24 cellular contexts compared by ENCODE assay signal in the genomic region with DNA sequence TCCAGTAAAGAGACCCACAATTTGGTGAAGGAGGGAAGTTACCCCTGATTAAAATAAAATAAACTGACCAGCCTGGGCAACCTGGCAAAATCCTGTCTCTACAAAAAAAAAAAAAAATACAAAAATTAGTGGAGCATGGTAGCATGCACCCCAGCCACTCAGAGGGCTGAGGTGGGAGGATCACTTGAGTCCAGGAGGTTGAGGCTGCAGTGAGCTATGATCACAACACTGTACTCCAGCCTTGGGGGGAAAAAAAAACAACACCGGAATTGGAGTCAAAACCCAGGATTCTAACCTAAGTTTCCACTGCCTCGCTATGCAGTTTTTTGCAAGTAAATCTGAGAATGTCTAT.
"Had no signal": no experiment of that assay in that cellular context is flagged by ENCODE, and none has a peak within 500 bp of the region (broad histone marks: within the 10 kb centered on the region; RNA-seq: fewer than 3 reads in every experiment).

No MANE protein-coding gene starts in this region.

- H3K4me3 ChIP-seq: dorsolateral prefrontal cortex, mucosa of descending colon, ovary, psoas muscle, sigmoid colon, suprapubic skin, vagina had no signal

- H3K9me3 Mint-ChIP-seq: immature natural killer cell; mesothelial cell of epicardium; naive B cell; nephron; stimulated activated naive CD8-positive, alpha-beta T cell treated with anti-CD3 and anti-CD28 coated beads, Interleukin-15, amount 100 ng/mL, for 72 hours had no signal

- ATAC-seq: left lobe of liver; mucosa of descending colon; psoas muscle; right cardiac atrium; stimulated activated naive CD8-positive, alpha-beta T cell treated with anti-CD3 and anti-CD28 coated beads, Interleukin-15, amount 100 ng/mL, for 72 hours had no signal

- H3K36me3 ChIP-seq: ovary had no signal

- H3K27ac ChIP-seq: dorsolateral prefrontal cortex, ovary, psoas muscle, sigmoid colon, suprapubic skin, vagina had no signal

- H3K4me1 ChIP-seq: psoas muscle, sigmoid colon, suprapubic skin, vagina had no signal

- H3K27me3 ChIP-seq: dorsolateral prefrontal cortex, ovary, sigmoid colon, suprapubic skin, vagina had no signal

- H3K27me3 Mint-ChIP-seq: naive B cell; stimulated activated naive CD8-positive, alpha-beta T cell treated with anti-CD3 and anti-CD28 coated beads, Interleukin-15, amount 100 ng/mL, for 72 hours had no signal

- H3K27ac Mint-ChIP-seq: mesothelial cell of epicardium had no signal

- H3K4me1 Mint-ChIP-seq: mesothelial cell of epicardium; nephron; stimulated activated naive CD8-positive, alpha-beta T cell treated with anti-CD3 and anti-CD28 coated beads, Interleukin-15, amount 100 ng/mL, for 72 hours had no signal

- DNase-seq: cortex of kidney; dorsolateral prefrontal cortex; effector CD4-positive, alpha-beta T cell; hypothalamus; immature natural killer cell; islet precursor cell; mesenchymal stem cell; mucosa of descending colon; naive B cell; occipital lobe; ovary; posterior cingulate gyrus; psoas muscle; right cardiac atrium; sigmoid colon; stimulated activated CD4-positive, alpha-beta T cell treated with anti-CD3 and anti-CD28 coated beads, Interleukin-4, amount 100 ng/mL, for 4 hours; stimulated activated naive CD4-positive, alpha-beta T cell; stimulated activated naive CD8-positive, alpha-beta T cell treated with anti-CD3 and anti-CD28 coated beads, Interleukin-15, amount 100 ng/mL, for 72 hours; trophoblast cell had no signal

- H3K4me3 Mint-ChIP-seq: immature natural killer cell; mesothelial cell of epicardium; naive B cell; nephron; stimulated activated naive CD8-positive, alpha-beta T cell treated with anti-CD3 and anti-CD28 coated beads, Interleukin-15, amount 100 ng/mL, for 72 hours had no signal

- H3K9me3 ChIP-seq: mucosa of descending colon, ovary, psoas muscle, sigmoid colon, suprapubic skin, vagina had no signal
